In genomic region chr9:113520109-113520642, GRCh38 we compare ENCODE assay signal across 1 cellular context.
TF ChIP-seq lines count a peak whose summit lies in the region.

No MANE protein-coding gene starts in this region.

TF ChIP-seq in SK-N-SH treated with all-trans-retinoic acid at 6 μM for 48 hours, 23 proteins besides CTCF, POLR2A, EP300 and RAD21 (continued from another document):
- TF ChIP-seq ZFP3 (CRISPR knock-in tag; IDR thresholded peaks at IDR 0.05) (no peak), CREB5 (CRISPR knock-in tag; IDR thresholded peaks at IDR 0.05; ENCODE audit: low read depth) (no peak), BACH2 (CRISPR knock-in tag; IDR thresholded peaks at IDR 0.05; ENCODE audit: borderline replicate concordance) (no peak)
